In the genomic region with DNA sequence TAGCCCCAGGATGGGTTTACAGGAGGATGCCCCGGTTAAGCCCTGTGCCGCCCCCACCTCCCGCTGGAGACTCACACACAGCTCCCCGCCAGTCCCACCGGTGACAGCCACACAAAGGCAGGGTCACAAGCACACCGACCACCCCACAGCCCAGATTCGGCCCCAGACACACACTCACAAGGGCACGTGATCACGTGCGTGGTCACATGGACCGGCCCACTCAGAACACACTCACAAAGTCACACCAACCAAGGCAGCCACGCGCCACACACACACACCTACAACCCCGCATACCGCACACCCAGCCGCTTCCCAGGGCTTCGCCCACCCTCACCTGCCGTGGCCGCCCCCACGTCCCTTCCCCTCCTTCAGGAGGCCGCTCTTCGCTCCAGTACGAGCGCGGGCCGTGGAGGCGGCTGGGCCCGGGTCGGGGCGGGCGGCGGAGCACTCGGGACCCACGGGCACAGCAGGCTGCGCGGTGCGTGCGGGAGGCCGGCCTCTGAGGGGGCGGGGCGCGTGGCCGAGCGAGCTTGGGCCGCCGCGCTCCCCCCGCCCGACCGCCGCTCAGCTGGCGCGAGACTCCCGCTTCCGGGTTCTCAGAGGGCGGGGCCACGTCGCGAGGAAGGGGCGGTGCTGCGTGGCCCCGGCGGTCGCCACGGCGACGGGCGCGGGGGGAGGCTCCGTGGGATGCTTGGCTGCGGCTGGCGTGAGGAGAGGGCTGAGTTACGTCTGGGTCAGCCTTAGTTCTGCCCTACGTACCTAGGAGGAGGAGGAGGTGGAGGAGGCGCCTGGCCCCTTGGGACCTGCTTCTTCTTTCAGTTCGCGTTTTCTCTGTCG, we compare ENCODE assay signal across 8 cellular contexts. TPM values are rescaled to one million over a fixed set of nuclear protein-coding genes. Genes with fewer than 3 reads are reported as not detected.
DNase-seq lines count a peak whose midpoint lies in the region; ATAC-seq, FAIRE-seq and TF ChIP-seq lines count a peak whose summit lies in the region.

A gene with protein sequence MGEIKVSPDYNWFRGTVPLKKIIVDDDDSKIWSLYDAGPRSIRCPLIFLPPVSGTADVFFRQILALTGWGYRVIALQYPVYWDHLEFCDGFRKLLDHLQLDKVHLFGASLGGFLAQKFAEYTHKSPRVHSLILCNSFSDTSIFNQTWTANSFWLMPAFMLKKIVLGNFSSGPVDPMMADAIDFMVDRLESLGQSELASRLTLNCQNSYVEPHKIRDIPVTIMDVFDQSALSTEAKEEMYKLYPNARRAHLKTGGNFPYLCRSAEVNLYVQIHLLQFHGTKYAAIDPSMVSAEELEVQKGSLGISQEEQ (minus strand): TSS at position 584 of the 837 bp plus-strand sequence. CDS start 6,345 bp downstream, outside the sequence.

- peak; percentile 71 for TF ChIP-seq POLR2A in GM18951 (IDR thresholded peaks at IDR 0.05; ENCODE audit: extremely low read depth, insufficient read depth, insufficient read length)

- FAIRE-seq in small intestine (lab: Jason Lieb, UNC), result no peak

- peaks cover 41% of the 10 kb centered on the region for H3K79me2 ChIP-seq in mammary epithelial cell (ENCODE audit: insufficient read depth, low read length)

- no peaks in the 10 kb centered on the region for H3K9me3 ChIP-seq in mammary epithelial cell (replicated peaks; ENCODE audit: insufficient read depth, low read length)
- H3K9me3 ChIP-seq in small intestine (ENCODE audit: control insufficient read depth, low read depth), result no peaks in the 10 kb centered on the region

- H2AFZ ChIP-seq in mammary epithelial cell (ENCODE audit: low read depth, low read length), result peak within 1 kb of the TSS; percentile 100

- dilution Hi-C loops in mammary epithelial cell (cut with HindIII; ENCODE audit: low sequenced_read_pairs), result loop anchor here (5.0 kb wide), 1 partner anchor 33 kb away; no protein-coding TSS in a partner anchor

- 3% methylated on average over 14 of the region's 78 CpGs for WGBS in mammary epithelial cell (ENCODE audit: low coverage, missing lambda C conversion rate)
- 0 to 1% (median 0%) methylated on average over 38 to 78 of the region's 78 CpGs for WGBS in small intestine, 3 donors

- H3K4me1 ChIP-seq in mammary epithelial cell (ENCODE audit: insufficient read depth, low read length), result peaks cover 13% of the 10 kb centered on the region
- peaks cover 0 to 6% of the 10 kb centered on the region in 2 donors for H3K4me1 ChIP-seq in small intestine (ENCODE audit: control insufficient read depth in 2 of 2, insufficient read depth in 1 of 2, low read depth in 1 of 2, low read length in 1 of 2)

- BruUV-seq in mammary epithelial cell (replicated peaks; lab: Mats Ljungman, UMichigan), result no TSS peak

- no peaks in the 10 kb centered on the region for H4K20me1 ChIP-seq in mammary epithelial cell (ENCODE audit: insufficient read depth, low read length)

- H3K4me2 ChIP-seq in mammary epithelial cell (ENCODE audit: insufficient read depth, low read depth, low read length), result peak within 1 kb of the TSS; percentile 92

- TF ChIP-seq CTCF in WI38 (IDR thresholded peaks at IDR 0.05; ENCODE audit: low read depth, low read length), result no peak
- no peak for TF ChIP-seq CTCF in mammary epithelial cell (conservative IDR thresholded peaks at IDR 0.05 in 1 of 2, IDR thresholded peaks at IDR 0.05 in 1 of 2; ENCODE audit: extremely low read depth in 1 of 2, insufficient read depth in 1 of 2, low read depth in 1 of 2, low read length in 2 of 2)

- DNase-seq in AG08395 (ENCODE audit: low spot score) (peak; percentile 97), NCI-H2227 treated with DMSO at 0.1 percent for 48 hours (lab: John Stamatoyannopoulos, UW) (peak; percentile 79), mammary epithelial cell (peak; percentile 87), iPS-NIHi11 (ENCODE audit: low spot score) (peak; percentile 97), small intestine (peak; percentile 90)

- ATAC-seq in HG03175 (IDR thresholded peaks at IDR 0.05; ENCODE audit: unreplicated experiment), result peak; percentile 95

- H3K27ac ChIP-seq in mammary epithelial cell (ENCODE audit: insufficient read depth, low read depth, low read length), result peak within 1 kb of the TSS; percentile 93
- H3K27ac ChIP-seq in small intestine (ENCODE audit: low read depth in 1 of 2, low read length in 1 of 2), result peak within 1 kb of the TSS; percentile 77 to 96

- intact Hi-C loops in mammary epithelial cell (cut with micrococcal nuclease), result no loop called here

- peak within 1 kb of the TSS; percentile 88 for H3K9ac ChIP-seq in mammary epithelial cell (ENCODE audit: insufficient read depth, low read length)

- CTCF ChIA-PET in mammary epithelial cell (lab: Charles Lee; ENCODE audit: low non-redundant PET), result interaction anchor here (0.6 kb wide), 1 partner anchor 307 kb away, joined by 4 read pairs; no protein-coding TSS in a partner anchor

- H3K4me3 ChIP-seq in WI38 (ENCODE audit: low read depth, low read length) (peak within 1 kb of the TSS; percentile 95), mammary epithelial cell (replicated peaks in 1 of 3; ENCODE audit: insufficient read depth in 1 of 3, low read depth in 2 of 3, low read length in 3 of 3) (peak within 1 kb of the TSS; percentile 91 to 99 (median 98)), small intestine (ENCODE audit: low read depth in 1 of 2, low read length in 2 of 2) (peak within 1 kb of the TSS; percentile 87 to 92)

- H3K36me3 ChIP-seq in mammary epithelial cell (ENCODE audit: insufficient read depth, low read length), result no peaks in the 10 kb centered on the region
- no peaks in the 10 kb centered on the region for H3K36me3 ChIP-seq in small intestine (ENCODE audit: control insufficient read depth in 2 of 2, insufficient read depth in 2 of 2, low read length in 2 of 2)

- H3K27me3 ChIP-seq in mammary epithelial cell (ENCODE audit: insufficient read depth, low read length) (no peaks in the 10 kb centered on the region), small intestine (ENCODE audit: control insufficient read depth in 2 of 2, insufficient read depth in 2 of 2, low read length in 2 of 2) (no peaks in the 10 kb centered on the region)

- in situ Hi-C loops in GM18951 (cut with MboI; ENCODE audit: low sequenced_read_pairs, unreplicated experiment), result no loop called here
- in situ Hi-C loops in mammary epithelial cell (cut with MboI; ENCODE audit: low sequenced_read_pairs in 2 of 2), result no loop called here

RNA-seq across cellular contexts. Expression of the gene that starts here (rescaled TPM):
- 10 to 100 TPM; 59.1 to 71.7 TPM for total RNA-seq in mammary epithelial cell
- polyA plus RNA-seq in mammary epithelial cell (54.1 TPM), small intestine (10 to 100 TPM; 58.1 to 74.3 (median 62.3) TPM)
- polyA minus RNA-seq in mammary epithelial cell, result 40.2 TPM

Comparison
In these comparisons a context has a peak if more than half of its experiments do, and no peak if none do; other contexts are left out.
1. Peak in every context shown above with its lines: DNase-seq, ATAC-seq, H3K4me3 ChIP-seq and H3K27ac ChIP-seq.